In genomic region chr16:77298638-77299360, GRCh38 we compare ENCODE assay signal across 11 cellular contexts.
DNase-seq lines count a peak whose midpoint lies in the region; ATAC-seq and TF ChIP-seq lines count a peak whose summit lies in the region.
"Had no signal": no experiment of that assay in that cellular context is flagged by ENCODE, and none has a peak within 500 bp of the region (broad histone marks: within the 10 kb centered on the region; RNA-seq: fewer than 3 reads in every experiment).

No MANE protein-coding gene starts in this region.

- DNase-seq in A172 (ENCODE audit: low spot score) (peak; percentile 96), HFFc6 (peak; percentile 83), SW 1271 (lab: John Stamatoyannopoulos, UW) (peak; percentile 89 to 97), hepatocyte (ENCODE audit: low spot score) (peak; percentile 73), G401 (ENCODE audit: low spot score) (no peak)
- DNase-seq: activated CD4-positive, alpha-beta T cell treated with anti-CD3 and anti-CD28 coated beads, Interleukin-2, amount 10 ng/mL, durations not matched to agents 7 days and 5 days; BE2C had no signal

- H3K9me2 ChIP-seq in hepatocyte (replicated peaks; ENCODE audit: insufficient read depth) = no peaks in the 10 kb centered on the region

- peak overlapping the region; percentile 39 for H3K27ac ChIP-seq in hepatocyte

- 32% methylated on average over 8 of the region's 8 CpGs for WGBS in hepatocyte (ENCODE audit: low lambda C conversion rate, missing lambda C conversion rate)

- no peaks in the 10 kb centered on the region for H3K27me3 ChIP-seq in hepatocyte
- H3K27me3 ChIP-seq: BE2C had no signal

- TF ChIP-seq CTCF in HFFc6 (IDR thresholded peaks at IDR 0.05) (no peak), hepatocyte (IDR thresholded peaks at IDR 0.05; ENCODE audit: poor library complexity) (no peak)

- no peaks in the 10 kb centered on the region for H3K79me2 ChIP-seq in hepatocyte

- in situ Hi-C loops in G401 (cut with HindIII; ENCODE audit: low sequenced_read_pairs) = no loop called here

- no peak overlapping the region for H3K4me3 ChIP-seq in hepatocyte

- no peak overlapping the region for H3K4me3 Mint-ChIP-seq in HFFc6
- H3K4me3 Mint-ChIP-seq: activated CD4-positive, alpha-beta T cell treated with anti-CD3 and anti-CD28 coated beads, Interleukin-2, amount 10 ng/mL, durations not matched to agents 7 days and 5 days; IgD-negative memory B cell had no signal

- peaks cover 5% of the 10 kb centered on the region; the same call in 1 of the 2 replicates for H3K4me1 Mint-ChIP-seq in HFFc6 (ENCODE audit: low read depth)
- H3K4me1 Mint-ChIP-seq: activated CD4-positive, alpha-beta T cell treated with anti-CD3 and anti-CD28 coated beads, Interleukin-2, amount 10 ng/mL, durations not matched to agents 7 days and 5 days had no signal

- peak overlapping the region; percentile 37 for H3K4me2 ChIP-seq in hepatocyte

- peaks cover 6% of the 10 kb centered on the region for H3K4me1 ChIP-seq in hepatocyte (ENCODE audit: insufficient read depth)
- H3K4me1 ChIP-seq: BE2C had no signal

- H3K36me3 ChIP-seq in hepatocyte (replicated peaks; ENCODE audit: insufficient read depth, low read depth) = no peaks in the 10 kb centered on the region
- H3K36me3 ChIP-seq: BE2C had no signal

- no peaks in the 10 kb centered on the region for H3K27me3 Mint-ChIP-seq in HFFc6 (ENCODE audit: insufficient read depth)
- H3K27me3 Mint-ChIP-seq: activated CD4-positive, alpha-beta T cell treated with anti-CD3 and anti-CD28 coated beads, Interleukin-2, amount 10 ng/mL, durations not matched to agents 7 days and 5 days had no signal

- no peaks in the 10 kb centered on the region for H3K9me3 ChIP-seq in hepatocyte (ENCODE audit: low read depth)
- H3K9me3 ChIP-seq: BE2C had no signal

- no peaks in the 10 kb centered on the region; the same call in 1 of the 2 replicates for H3K36me3 Mint-ChIP-seq in HFFc6 (ENCODE audit: low read depth)
- H3K36me3 Mint-ChIP-seq: IgD-negative memory B cell had no signal

- H3K9me3 Mint-ChIP-seq in HFFc6 = peaks cover 9% of the 10 kb centered on the region
- H3K9me3 Mint-ChIP-seq: activated CD4-positive, alpha-beta T cell treated with anti-CD3 and anti-CD28 coated beads, Interleukin-2, amount 10 ng/mL, durations not matched to agents 7 days and 5 days had no signal

- peak overlapping the region; percentile 53; the same call in 1 of the 2 replicates for H3K27ac Mint-ChIP-seq in HFFc6
- H3K27ac Mint-ChIP-seq: activated CD4-positive, alpha-beta T cell treated with anti-CD3 and anti-CD28 coated beads, Interleukin-2, amount 10 ng/mL, durations not matched to agents 7 days and 5 days had no signal

- no peak for ATAC-seq in GM21825 (IDR thresholded peaks at IDR 0.05; ENCODE audit: unreplicated experiment)
- no peak for ATAC-seq in HG02852 (IDR thresholded peaks at IDR 0.05; ENCODE audit: unreplicated experiment)
- ATAC-seq in GM19023 (IDR thresholded peaks at IDR 0.05; ENCODE audit: unreplicated experiment) = no peak

- no peak overlapping the region for H2AFZ ChIP-seq in hepatocyte

- no peaks in the 10 kb centered on the region for H4K20me1 ChIP-seq in hepatocyte (ENCODE audit: insufficient read depth, poor library complexity, severe bottlenecking)
